ENCODE assay signal across 1 cellular context in genomic region chr3:42804113-42804830, GRCh38.
TF ChIP-seq lines count a peak whose summit lies in the region.

TSS of gene HIGD1A (minus strand) at chr3:42804490. CDS start at chr3:42794253, 10,237 bp downstream.

TF ChIP-seq in K562, 482 proteins besides CTCF, POLR2A, EP300 and RAD21 (continued from another document and continues in another):
- TF ChIP-seq MYC (IDR thresholded peaks at IDR 0.05; ENCODE audit: low read depth, low read length) (peak; percentile 70), MYC (CRISPR knock-in tag; IDR thresholded peaks at IDR 0.05; ENCODE audit: borderline replicate concordance, low read depth) (peak; percentile 80), BCOR (IDR thresholded peaks at IDR 0.05) (peak; percentile 50; the same call in 1 of the 2 replicates), GMEB1 (CRISPR knock-in tag; IDR thresholded peaks at IDR 0.05) (peak; percentile 92), SREBF2 (CRISPR knock-in tag; IDR thresholded peaks at IDR 0.05) (peak; percentile 76; the same call in 1 of the 2 replicates), NBN (IDR thresholded peaks at IDR 0.05; ENCODE audit: low read depth) (peak; percentile 63; the same call in 1 of the 2 replicates), ETS1 (conservative IDR thresholded peaks at IDR 0.05; ENCODE audit: control insufficient read depth, low read depth, low read length) (peak; percentile 44), E4F1 (CRISPR knock-in tag; IDR thresholded peaks at IDR 0.05; ENCODE audit: borderline replicate concordance) (no peak), CHCHD3 (CRISPR knock-in tag; IDR thresholded peaks at IDR 0.05) (peak; percentile 69; the same call in 1 of the 2 replicates), MTA3 (IDR thresholded peaks at IDR 0.05; ENCODE audit: borderline replicate concordance) (peak; percentile 83), PRDM10 (IDR thresholded peaks at IDR 0.05; ENCODE audit: partially characterized antibody) (peak; percentile 89), ZBTB26 (CRISPR knock-in tag; IDR thresholded peaks at IDR 0.05) (peak; percentile 90), MAX (CRISPR knock-in tag; IDR thresholded peaks at IDR 0.05) (peak; percentile 80), HEY1 (CRISPR knock-in tag; IDR thresholded peaks at IDR 0.05; ENCODE audit: borderline replicate concordance) (no peak; the same call in 1 of the 2 replicates), ELF4 (CRISPR knock-in tag; IDR thresholded peaks at IDR 0.05) (peak; percentile 62; the same call in 1 of the 2 replicates), AFF1 (IDR thresholded peaks at IDR 0.05; ENCODE audit: low read depth in 1 of 2, partially characterized antibody in 2 of 2) (peak in 1 of 2 experiments; percentile 42), MAZ (CRISPR knock-in tag; conservative IDR thresholded peaks at IDR 0.05 in 1 of 2, IDR thresholded peaks at IDR 0.05 in 1 of 2) (peak; percentile 70 to 80), GTF2E2 (tag; IDR thresholded peaks at IDR 0.05) (0 out of 2 replicates have a peak, but pooled peaks have one; percentile 18), RCOR1 (IDR thresholded peaks at IDR 0.05; ENCODE audit: borderline replicate concordance in 1 of 2, low read depth in 2 of 2, low read length in 2 of 2) (peak in 1 of 2 experiments; percentile 8; a peak in 2 of 4 replicates), ZBTB49 (CRISPR knock-in tag; IDR thresholded peaks at IDR 0.05; ENCODE audit: borderline replicate concordance) (no peak), NRF1 (conservative IDR thresholded peaks at IDR 0.05 in 1 of 2, IDR thresholded peaks at IDR 0.05 in 1 of 2) (peak; percentile 93 to 94), HMGN3 (IDR thresholded peaks at IDR 0.05; ENCODE audit: borderline replicate concordance, extremely low read depth, insufficient read length, low read depth, low read length) (peak; percentile 78), DNMT1 (IDR thresholded peaks at IDR 0.05) (no peak), TRIM24 (IDR thresholded peaks at IDR 0.05) (no peak; a peak in 1 of 4 replicates), ZNF766 (CRISPR knock-in tag; conservative IDR thresholded peaks at IDR 0.05) (peak; percentile 81; the same call in 1 of the 2 replicates), CTBP1 (IDR thresholded peaks at IDR 0.05; ENCODE audit: borderline replicate concordance) (peak; percentile 68), ZNF589 (CRISPR knock-in tag; IDR thresholded peaks at IDR 0.05; ENCODE audit: low read depth) (no peak), ZNF354B (CRISPR knock-in tag; IDR thresholded peaks at IDR 0.05) (no peak), ZBTB43 (CRISPR knock-in tag; IDR thresholded peaks at IDR 0.05) (no peak), JUNB (CRISPR knock-in tag; conservative IDR thresholded peaks at IDR 0.05) (peak; percentile 54; the same call in 1 of the 2 replicates), PREB (CRISPR knock-in tag; IDR thresholded peaks at IDR 0.05) (peak; percentile 99), ZNF644 (tag; IDR thresholded peaks at IDR 0.05; ENCODE audit: low read depth) (peak; percentile 73), FOXO4 (CRISPR knock-in tag; IDR thresholded peaks at IDR 0.05) (0 out of 2 replicates have a peak, but pooled peaks have one; percentile 11)
